ENCODE assay signal across 21 cellular contexts in genomic region chr5:98307811-98308210, GRCh38.
A peak's percentile ranks its signal among the peaks of the same experiment; 100 is the strongest.
DNase-seq lines count a peak whose midpoint lies in the region; ATAC-seq, FAIRE-seq and TF ChIP-seq lines count a peak whose summit lies in the region.
"Had no signal": no experiment of that assay in that cellular context is flagged by ENCODE, and none has a peak within 500 bp of the region (broad histone marks: within the 10 kb centered on the region; RNA-seq: fewer than 3 reads in every experiment).

No MANE protein-coding gene starts in this region.

- no peak overlapping the region for H3K27ac Mint-ChIP-seq in GM23338
- H3K27ac Mint-ChIP-seq: activated CD8-positive, alpha-beta memory T cell treated with anti-CD3 and anti-CD28 coated beads, Interleukin-2, amount 10 ng/mL, durations not matched to agents 7 days and 5 days; activated naive CD4-positive, alpha-beta T cell treated with anti-CD3 and anti-CD28 coated beads for 36 hours; IgD-negative memory B cell; immature natural killer cell; stimulated activated memory B cell treated with anti-CD40 and anti-IgM and Interleukin-4, amounts not matched to agents 10 μg/mL and 1 μg/mL and 100 μg/mL, for 72 hours had no signal

- POLR2A ChIA-PET in endothelial cell of umbilical vein (lab: Charles Lee) = no interaction called here

- no peaks in the 10 kb centered on the region for H3K9me1 ChIP-seq in endothelial cell of umbilical vein (replicated peaks; ENCODE audit: control insufficient read depth, extremely low read depth, insufficient read depth, low read length)

- H3K9me2 ChIP-seq in GM23338 (ENCODE audit: insufficient read depth) = no peaks in the 10 kb centered on the region

- H4K20me1 ChIP-seq in endothelial cell of umbilical vein (replicated peaks; ENCODE audit: control insufficient read depth, extremely low read depth, insufficient read depth, low read length) = no peaks in the 10 kb centered on the region
- H4K20me1 ChIP-seq in GM23338 (replicated peaks; ENCODE audit: insufficient read depth) = no peaks in the 10 kb centered on the region

- peaks cover 2% of the 10 kb centered on the region for H3K27me3 Mint-ChIP-seq in GM23338 (ENCODE audit: insufficient read depth, low read depth, poor library complexity)
- H3K27me3 Mint-ChIP-seq: activated CD8-positive, alpha-beta memory T cell treated with anti-CD3 and anti-CD28 coated beads, Interleukin-2, amount 10 ng/mL, durations not matched to agents 7 days and 5 days; IgD-negative memory B cell; stimulated activated memory B cell treated with anti-CD40 and anti-IgM and Interleukin-4, amounts not matched to agents 10 μg/mL and 1 μg/mL and 100 μg/mL, for 72 hours had no signal

- ATAC-seq in GM23338 (no peak), HG03571 (IDR thresholded peaks at IDR 0.05; ENCODE audit: unreplicated experiment) (no peak)
- ATAC-seq: activated CD8-positive, alpha-beta memory T cell treated with anti-CD3 and anti-CD28 coated beads, Interleukin-2, amount 10 ng/mL, durations not matched to agents 7 days and 5 days; stimulated activated memory B cell treated with anti-CD40 and anti-IgM and Interleukin-4, amounts not matched to agents 10 μg/mL and 1 μg/mL and 100 μg/mL, for 72 hours had no signal

- CTCF ChIA-PET in endothelial cell of umbilical vein (lab: Charles Lee) = interaction anchor here (1.4 kb wide), 1 partner anchor 461 kb away, joined by 4 read pairs; no protein-coding TSS in a partner anchor

- FAIRE-seq in endothelial cell of umbilical vein (lab: Jason Lieb, UNC) = no peak
- FAIRE-seq: colon had no signal

- peak overlapping the region; percentile 93 for H3K9ac ChIP-seq in endothelial cell of umbilical vein (replicated peaks; ENCODE audit: extremely low read depth, insufficient read depth, low read length)

- H3K4me3 ChIP-seq in endothelial cell of umbilical vein (replicated peaks in 1 of 3; ENCODE audit: insufficient read depth in 1 of 3, low read depth in 1 of 3, low read length in 3 of 3) = no peak overlapping the region
- no peak overlapping the region for H3K4me3 ChIP-seq in GM23338
- H3K4me3 ChIP-seq: esophagus squamous epithelium had no signal

- intact Hi-C loops in endothelial cell of umbilical vein (cut with micrococcal nuclease) = loop anchor here (5.0 kb wide), 1 partner anchor 1741 kb away; no protein-coding TSS in a partner anchor

- no peaks in the 10 kb centered on the region for H3K9me3 ChIP-seq in endothelial cell of umbilical vein (replicated peaks; ENCODE audit: control insufficient read depth, insufficient read depth, low read length)
- H3K9me3 ChIP-seq: esophagus squamous epithelium had no signal

- no TSS peak for BruUV-seq in endothelial cell of umbilical vein (replicated peaks; lab: Mats Ljungman, UMichigan)

- no peak for TF ChIP-seq POLR2A in endothelial cell of umbilical vein (IDR thresholded peaks at IDR 0.05; ENCODE audit: low read depth, low read length)

- H3F3A ChIP-seq in GM23338 (replicated peaks; ENCODE audit: low read depth) = no peaks in the 10 kb centered on the region

- dilution Hi-C loops in endothelial cell of umbilical vein (cut with MboI; ENCODE audit: extremely low pct_ligation_motif_present, low sequenced_read_pairs) = no loop called here

- no peaks in the 10 kb centered on the region for H3K9me3 Mint-ChIP-seq in GM23338
- H3K9me3 Mint-ChIP-seq: activated naive CD4-positive, alpha-beta T cell treated with anti-CD3 and anti-CD28 coated beads for 36 hours; stimulated activated memory B cell treated with anti-CD40 and anti-IgM and Interleukin-4, amounts not matched to agents 10 μg/mL and 1 μg/mL and 100 μg/mL, for 72 hours had no signal

- H3K4me1 ChIP-seq in endothelial cell of umbilical vein (ENCODE audit: control insufficient read depth, extremely low read depth, insufficient read depth, low read length) = peaks cover 47% of the 10 kb centered on the region
- H3K4me1 ChIP-seq in GM23338 (ENCODE audit: insufficient read depth) = peaks cover 15% of the 10 kb centered on the region

- H3K36me3 ChIP-seq in endothelial cell of umbilical vein (ENCODE audit: control insufficient read depth in 2 of 2, extremely low read depth in 1 of 2, insufficient read depth in 2 of 2, low read length in 2 of 2) (no peaks in the 10 kb centered on the region), GM23338 (ENCODE audit: insufficient read depth) (no peaks in the 10 kb centered on the region)
- H3K36me3 ChIP-seq: esophagus squamous epithelium had no signal

- H3K4me1 Mint-ChIP-seq in GM23338 = peaks cover 14% of the 10 kb centered on the region
- H3K4me1 Mint-ChIP-seq: immature natural killer cell had no signal

- H3K36me3 Mint-ChIP-seq in GM23338 (ENCODE audit: low read depth) = no peaks in the 10 kb centered on the region
- H3K36me3 Mint-ChIP-seq: activated CD8-positive, alpha-beta memory T cell treated with anti-CD3 and anti-CD28 coated beads, Interleukin-2, amount 10 ng/mL, durations not matched to agents 7 days and 5 days; IgD-negative memory B cell; immature natural killer cell; stimulated activated memory B cell treated with anti-CD40 and anti-IgM and Interleukin-4, amounts not matched to agents 10 μg/mL and 1 μg/mL and 100 μg/mL, for 72 hours had no signal

- H2AFZ ChIP-seq in endothelial cell of umbilical vein (ENCODE audit: low read depth, low read length) = no peak overlapping the region
- H2AFZ ChIP-seq in GM23338 = no peak overlapping the region

- no peaks in the 10 kb centered on the region for H3K27me3 ChIP-seq in endothelial cell of umbilical vein (ENCODE audit: control insufficient read depth in 2 of 2, insufficient read depth in 2 of 2, low read length in 2 of 2)
- H3K27me3 ChIP-seq in GM23338 (ENCODE audit: insufficient read depth) = no peaks in the 10 kb centered on the region
- H3K27me3 ChIP-seq: esophagus squamous epithelium had no signal

- peak overlapping the region; percentile 97 for H3K27ac ChIP-seq in endothelial cell of umbilical vein (ENCODE audit: insufficient read depth, low read depth, low read length)
- H3K27ac ChIP-seq in GM23338 (ENCODE audit: low read depth) = no peak overlapping the region
- H3K27ac ChIP-seq: C4-2B, esophagus squamous epithelium had no signal

- no peak overlapping the region for H3K4me3 Mint-ChIP-seq in GM23338
- H3K4me3 Mint-ChIP-seq: activated CD8-positive, alpha-beta memory T cell treated with anti-CD3 and anti-CD28 coated beads, Interleukin-2, amount 10 ng/mL, durations not matched to agents 7 days and 5 days; activated naive CD4-positive, alpha-beta T cell treated with anti-CD3 and anti-CD28 coated beads for 36 hours; IgD-negative memory B cell; immature natural killer cell; stimulated activated memory B cell treated with anti-CD40 and anti-IgM and Interleukin-4, amounts not matched to agents 10 μg/mL and 1 μg/mL and 100 μg/mL, for 72 hours had no signal

- no peaks in the 10 kb centered on the region for H3K79me2 ChIP-seq in endothelial cell of umbilical vein (ENCODE audit: control insufficient read depth, insufficient read depth, low read length)
- no peaks in the 10 kb centered on the region for H3K79me2 ChIP-seq in GM23338 (replicated peaks; ENCODE audit: insufficient read depth)

- TF ChIP-seq CTCF in endothelial cell of umbilical vein (IDR thresholded peaks at IDR 0.05; ENCODE audit: extremely low read depth in 1 of 2, insufficient read depth in 1 of 2, low read depth in 1 of 2, low read length in 2 of 2) (no peak), GM23338 (conservative IDR thresholded peaks at IDR 0.05; ENCODE audit: low read depth in 2 of 2) (no peak)

- H3K4me2 ChIP-seq in endothelial cell of umbilical vein (ENCODE audit: insufficient read depth, low read length) (peak overlapping the region; percentile 89), GM23338 (no peak overlapping the region)

- DNase-seq in EL = peak; percentile 88
- DNase-seq in RPMI7951 (ENCODE audit: low read depth) = peak; percentile 79
- peak; percentile 73 for DNase-seq in endothelial cell of umbilical vein (ENCODE audit: low read depth, low spot score)
- DNase-seq in myocyte (ENCODE audit: low read depth) = peak; percentile 19
- DNase-seq in GM23338 (ENCODE audit: low spot score) = no peak
- no peak for DNase-seq in iPS-NIHi11 (ENCODE audit: low spot score)
- no peak for DNase-seq in amygdala (lab: John Stamatoyannopoulos, UW)
- DNase-seq: activated CD8-positive, alpha-beta memory T cell treated with anti-CD3 and anti-CD28 coated beads, Interleukin-2, amount 10 ng/mL, durations not matched to agents 7 days and 5 days; activated naive CD4-positive, alpha-beta T cell treated with anti-CD3 and anti-CD28 coated beads for 36 hours; DMS79; esophagus squamous epithelium; immature natural killer cell; NCI-H1436; NCI-H748 treated with DMSO at 0.1 percent for 48 hours; SIG-M5; stimulated activated CD4-positive, alpha-beta T cell treated with anti-CD3 and anti-CD28 coated beads, Interleukin-4, amount 100 ng/mL, for 24 hours had no signal

TF ChIP-seq in endothelial cell of umbilical vein, 7 proteins besides CTCF, POLR2A, EP300 and RAD21:
- peak; percentile 81 for TF ChIP-seq JUN (IDR thresholded peaks at IDR 0.05; ENCODE audit: borderline replicate concordance, insufficient read depth, insufficient read length, low read depth)
- TF ChIP-seq POLR2AphosphoS5 (IDR thresholded peaks at IDR 0.05; ENCODE audit: insufficient read depth, low read depth, low read length) = no peak
- TF ChIP-seq GATA2 (IDR thresholded peaks at IDR 0.05; ENCODE audit: insufficient read depth, insufficient read length, low read depth, low read length) = peak; percentile 87
- TF ChIP-seq FOS (IDR thresholded peaks at IDR 0.05; ENCODE audit: borderline replicate concordance, insufficient read depth, low read length) = peak; percentile 80
- no peak for TF ChIP-seq MYC (IDR thresholded peaks at IDR 0.05; ENCODE audit: low read depth, low read length)
- TF ChIP-seq EZH2 (IDR thresholded peaks at IDR 0.05; ENCODE audit: borderline replicate concordance, low read depth, low read length, severe bottlenecking) = no peak
TF ChIP-seq in endothelial cell of umbilical vein: peak in this region for 3.

TF ChIP-seq in GM23338, 12 proteins besides CTCF, POLR2A, EP300 and RAD21 (continues in another document):
- TF ChIP-seq CREB1 (CRISPR knock-in tag; IDR thresholded peaks at IDR 0.05; ENCODE audit: low read depth) = no peak
- no peak for TF ChIP-seq ZNF114 (CRISPR knock-in tag; IDR thresholded peaks at IDR 0.05)
- no peak for TF ChIP-seq ETS1 (IDR thresholded peaks at IDR 0.05)
- TF ChIP-seq EZH2 (IDR thresholded peaks at IDR 0.05; ENCODE audit: low read depth, unreplicated experiment) = no peak
- TF ChIP-seq POLR2AphosphoS5 (IDR thresholded peaks at IDR 0.05; ENCODE audit: low read depth) = no peak
- no peak for TF ChIP-seq STAT1 (IDR thresholded peaks at IDR 0.05; ENCODE audit: unreplicated experiment)
- no peak for TF ChIP-seq JUNB (IDR thresholded peaks at IDR 0.05; ENCODE audit: unreplicated experiment)

Comparison
In these comparisons a context has a peak if more than half of its experiments do, and no peak if none do; other contexts are left out.
1. DNase-seq: peak in EL (single experiment), RPMI7951 (single experiment), endothelial cell of umbilical vein (single experiment) and myocyte (single experiment); none in GM23338 (single experiment), iPS-NIHi11 (single experiment) and amygdala (0 of 56).